Comparison of ENCODE assay signal across 8 cellular contexts in the genomic region with DNA sequence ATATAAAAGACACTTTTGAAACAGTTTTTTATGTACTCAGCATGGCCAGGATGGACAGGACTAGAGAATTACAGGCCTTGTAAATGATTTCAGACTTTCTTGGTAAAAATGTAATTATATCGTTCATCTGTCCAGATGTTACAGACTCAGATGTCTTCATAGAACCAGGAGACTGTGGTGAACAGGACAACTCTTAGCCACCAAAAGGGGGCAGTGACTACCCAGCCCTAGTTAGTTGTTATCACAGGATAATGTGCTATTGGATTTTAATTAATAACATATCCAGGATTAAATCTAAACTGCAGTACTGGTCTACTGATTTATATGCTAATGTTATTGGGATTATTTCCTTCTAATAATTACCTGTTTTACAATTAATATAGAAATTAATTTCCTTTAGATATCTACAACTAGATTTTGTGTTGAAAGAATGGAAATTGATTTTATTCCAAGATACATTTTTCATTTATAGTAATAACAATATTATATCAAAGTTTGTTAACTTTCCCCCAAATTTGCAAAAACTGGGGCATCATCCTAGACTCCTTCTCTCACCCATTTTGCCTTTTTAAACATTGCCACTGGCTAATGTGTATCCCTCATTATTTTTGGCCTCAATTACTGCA.
DNase-seq lines count a peak whose midpoint lies in the region; ATAC-seq, FAIRE-seq and TF ChIP-seq lines count a peak whose summit lies in the region.

No MANE protein-coding gene starts in this region.

- TF ChIP-seq CTCF in GM10266 (IDR thresholded peaks at IDR 0.05; ENCODE audit: control insufficient read depth, insufficient read depth, low read depth, missing control alignments) (peak; percentile 38), pancreas (IDR thresholded peaks at IDR 0.05) (peak in 3 of 4 donors; percentile 31 to 46 (median 37))

- no peaks in the 10 kb centered on the region for H3K27me3 ChIP-seq in pancreas

- H3K4me1 ChIP-seq in pancreas, result no peaks in the 10 kb centered on the region

- no peak overlapping the region for H3K27ac ChIP-seq in pancreas

- H3K4me3 ChIP-seq in pancreas, result no peak overlapping the region

- in situ Hi-C loops in ACHN (cut with HindIII; ENCODE audit: low pct_ligation_motif_present, low pct_unique_long_range_greater_than_20kb, low sequenced_read_pairs), result no loop called here

- DNase-seq in ACHN (peak; percentile 41), GM10266 (ENCODE audit: extremely low spot score) (no peak), RPMI7951 (ENCODE audit: low read depth) (peak; percentile 35), fibroblast of peridontal ligament (ENCODE audit: extremely low read depth) (peak; percentile 76), pancreas (peak in 1 of 6 donors; percentile 26), RCC 7860 (ENCODE audit: low spot score) (no peak)

- WGBS in pancreas, 2 donors, result 20 to 21% methylated on average over 1 of the region's 1 CpG

- ATAC-seq in pancreas, result peak in 3 of 4 donors; percentile 83 to 87 (median 84)
- ATAC-seq in GM18502 (IDR thresholded peaks at IDR 0.05; ENCODE audit: poor library complexity, unreplicated experiment), result no peak
- no peak for ATAC-seq in GM21737 (IDR thresholded peaks at IDR 0.05; ENCODE audit: unreplicated experiment)

- H3K36me3 ChIP-seq in pancreas, result peaks cover 0 to 13% (median 0%) of the 10 kb centered on the region in 3 donors

- H3K9me3 ChIP-seq in pancreas, result no peaks in the 10 kb centered on the region

- FAIRE-seq in pancreas (lab: Jason Lieb, UNC), result no peak
- FAIRE-seq in RCC 7860 (lab: Jason Lieb, UNC), result no peak

- intact Hi-C loops in pancreas (cut with DNase I), result no loop called here

Comparison
In these comparisons a context has a peak if more than half of its experiments do, and no peak if none do; other contexts are left out.
1. DNase-seq: peak in ACHN (single experiment), RPMI7951 (single experiment) and fibroblast of peridontal ligament (single experiment); none in GM10266 (single experiment) and RCC 7860 (single experiment).
2. ATAC-seq: peak in pancreas (3 of 4); none in GM18502 (single experiment) and GM21737 (single experiment).